Comparison of ENCODE assay signal across 13 cellular contexts in genomic region chr9:92600742-92601261, GRCh38.
DNase-seq lines count a peak whose midpoint lies in the region; ATAC-seq and TF ChIP-seq lines count a peak whose summit lies in the region.
"Had no signal": no experiment of that assay in that cellular context is flagged by ENCODE, and none has a peak within 500 bp of the region (broad histone marks: within the 10 kb centered on the region; RNA-seq: fewer than 3 reads in every experiment).

No MANE protein-coding gene starts in this region.

- H3K79me2 ChIP-seq in parathyroid adenoma, result no peaks in the 10 kb centered on the region

- DNase-seq in Right ventricle myocardium inferior (ENCODE audit: missing footprints) (no peak), cardiac septum (ENCODE audit: low spot score) (no peak), left cardiac atrium (no peak), NCI-H2081 treated with DMSO at 0.1 percent for 48 hours (lab: John Stamatoyannopoulos, UW) (no peak)
- DNase-seq: left colon; NCI-H1105; stimulated activated naive CD4-positive, alpha-beta T cell treated with Interleukin-2 at 50 U/mL for 16 hours had no signal

- no peak for TF ChIP-seq CTCF in parathyroid adenoma (IDR thresholded peaks at IDR 0.05)

- H2AFZ ChIP-seq in parathyroid adenoma, result no peak overlapping the region

- no peak overlapping the region for H3K9ac ChIP-seq in parathyroid adenoma

- H3K9me3 ChIP-seq in parathyroid adenoma (ENCODE audit: control insufficient read depth, low read length), result no peaks in the 10 kb centered on the region
- H3K9me3 ChIP-seq: A549 had no signal

- intact Hi-C loops in Right ventricle myocardium inferior (cut with DNase I) (loop anchor here (10.0 kb wide), 1 partner anchor 66 kb away; the partner anchor contains the start of gene ECM2), cardiac septum (cut with DNase I) (no loop called here), left cardiac atrium (cut with DNase I) (no loop called here)

- no peak overlapping the region for H3K4me2 ChIP-seq in parathyroid adenoma (ENCODE audit: low read length)
- H3K4me2 ChIP-seq: A549 had no signal

- H3K27ac ChIP-seq in parathyroid adenoma, result peak overlapping the region; percentile 61
- H3K27ac ChIP-seq: A549, HL-60 had no signal

- H3K4me3 ChIP-seq in parathyroid adenoma (ENCODE audit: low read depth, low read length), result no peak overlapping the region
- H3K4me3 ChIP-seq: A549 had no signal

- ATAC-seq in Right ventricle myocardium inferior (peak; percentile 62), left cardiac atrium (peak; percentile 58 to 78), GM21723 (IDR thresholded peaks at IDR 0.05; ENCODE audit: unreplicated experiment) (no peak), GM19328 (IDR thresholded peaks at IDR 0.05; ENCODE audit: unreplicated experiment) (no peak), GM18511 (IDR thresholded peaks at IDR 0.05; ENCODE audit: unreplicated experiment) (no peak)
- ATAC-seq: A549, left colon had no signal

- no peaks in the 10 kb centered on the region for H3K27me3 ChIP-seq in parathyroid adenoma (ENCODE audit: control insufficient read depth, insufficient read depth, low read length)

- no peaks in the 10 kb centered on the region for H3K4me1 ChIP-seq in parathyroid adenoma
- H3K4me1 ChIP-seq: A549 had no signal

- no peaks in the 10 kb centered on the region for H3K36me3 ChIP-seq in parathyroid adenoma (ENCODE audit: control insufficient read depth, insufficient read depth, low read length)

Comparison
In these comparisons a context has a peak if more than half of its experiments do, and no peak if none do; other contexts are left out.
1. ATAC-seq: peak in Right ventricle myocardium inferior (single experiment) and left cardiac atrium (2 of 2); none in GM21723 (single experiment), GM19328 (single experiment) and GM18511 (single experiment).